Comparison of ENCODE assay signal across 13 cellular contexts in the genomic region with DNA sequence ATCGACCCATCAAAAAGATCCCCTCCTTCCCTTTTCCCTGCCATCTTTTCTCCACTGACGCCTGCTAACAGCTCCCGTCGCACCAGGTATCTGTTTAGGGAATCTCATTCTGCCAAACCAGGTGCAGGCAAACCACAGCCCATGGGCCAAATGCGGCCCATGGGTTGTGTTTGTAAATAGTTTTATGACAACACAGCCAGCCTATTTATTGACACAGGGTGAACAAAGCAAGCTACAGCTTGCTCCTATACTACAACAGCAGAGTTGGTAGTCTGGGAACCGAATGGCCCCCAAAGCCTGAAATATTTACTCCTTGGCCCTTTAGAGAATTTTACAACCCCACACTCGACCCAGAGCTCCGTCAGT. TPM values are rescaled to one million over a fixed set of nuclear protein-coding genes. Genes with fewer than 3 reads are reported as not detected.
A peak's percentile ranks its signal among the peaks of the same experiment; 100 is the strongest.
DNase-seq lines count a peak whose midpoint lies in the region; ATAC-seq and TF ChIP-seq lines count a peak whose summit lies in the region.
"Had no signal": no experiment of that assay in that cellular context is flagged by ENCODE, and none has a peak within 500 bp of the region (broad histone marks: within the 10 kb centered on the region; RNA-seq: fewer than 3 reads in every experiment).

No MANE protein-coding gene starts in this region.

- H3K27me3 Mint-ChIP-seq in dendritic cell treated with granulocyte-macrophage colony-stimulating factor and Interleukin-4, amounts not matched to agents 40 ng/mL and 50 ng/mL, for 4 days = no peaks in the 10 kb centered on the region

- TF ChIP-seq CTCF in cardiac muscle cell (IDR thresholded peaks at IDR 0.05; ENCODE audit: low read depth, low read length) (no peak), heart left ventricle (IDR thresholded peaks at IDR 0.05) (no peak), transverse colon (IDR thresholded peaks at IDR 0.05) (no peak), omental fat pad (IDR thresholded peaks at IDR 0.05) (no peak), gastrocnemius medialis (IDR thresholded peaks at IDR 0.05 in 4 of 5, conservative IDR thresholded peaks at IDR 0.05 in 1 of 5) (no peak)

- DNase-seq in cardiac muscle cell (ENCODE audit: low read depth in 1 of 2, low spot score in 1 of 2) = no peak
- no peak for DNase-seq in heart left ventricle
- peak; percentile 42 to 55 for DNase-seq in NCI-H526 (lab: John Stamatoyannopoulos, UW)
- DNase-seq in transverse colon = no peak
- DNase-seq in omental fat pad (ENCODE audit: low spot score) = no peak
- DNase-seq in gastrocnemius medialis = no peak
- DNase-seq: NCI-H446 treated with DMSO at 0.1 percent for 48 hours, SK-N-SH had no signal

- 65 to 73% (median 69%) methylated on average over 8 of the region's 8 CpGs for WGBS in heart left ventricle, 4 donors
- WGBS in transverse colon (ENCODE audit: low coverage in 1 of 2), 2 donors = 40 to 70% methylated on average over 1 to 8 of the region's 8 CpGs

- peaks cover 35% of the 10 kb centered on the region for H3K4me1 ChIP-seq in cardiac muscle cell (ENCODE audit: low read depth)
- peaks cover 0 to 56% (median 14%) of the 10 kb centered on the region in 12 donors for H3K4me1 ChIP-seq in heart left ventricle
- peaks cover 0 to 7% (median 0%) of the 10 kb centered on the region in 4 donors for H3K4me1 ChIP-seq in transverse colon
- peaks cover 6 to 7% of the 10 kb centered on the region in 2 donors for H3K4me1 ChIP-seq in gastrocnemius medialis

- no peak for TF ChIP-seq POLR2A in heart left ventricle (IDR thresholded peaks at IDR 0.05)
- no peak for TF ChIP-seq POLR2A in transverse colon (IDR thresholded peaks at IDR 0.05)
- TF ChIP-seq POLR2A in gastrocnemius medialis (IDR thresholded peaks at IDR 0.05) = no peak

- H3K27ac ChIP-seq in cardiac muscle cell = peak overlapping the region; percentile 62
- peak overlapping the region in 3 of 12 donors; percentile 12 to 76 (median 13) for H3K27ac ChIP-seq in heart left ventricle
- H3K27ac ChIP-seq in transverse colon = peak overlapping the region in 3 of 4 donors; percentile 7 to 19 (median 13)
- no peak overlapping the region for H3K27ac ChIP-seq in gastrocnemius medialis
- H3K27ac ChIP-seq: thyroid gland had no signal

- H3K27me3 ChIP-seq in cardiac muscle cell (no peaks in the 10 kb centered on the region), heart left ventricle (no peaks in the 10 kb centered on the region), transverse colon (no peaks in the 10 kb centered on the region), gastrocnemius medialis (no peaks in the 10 kb centered on the region)
- H3K27me3 ChIP-seq: thyroid gland had no signal

- TF ChIP-seq EP300 in transverse colon (IDR thresholded peaks at IDR 0.05; ENCODE audit: low read depth) = no peak

- H3K9me3 ChIP-seq in cardiac muscle cell (ENCODE audit: low read depth) (no peaks in the 10 kb centered on the region), heart left ventricle (no peaks in the 10 kb centered on the region), transverse colon (no peaks in the 10 kb centered on the region), gastrocnemius medialis (no peaks in the 10 kb centered on the region)
- H3K9me3 ChIP-seq: SK-N-SH, thyroid gland had no signal

- H3K4me3 Mint-ChIP-seq in dendritic cell treated with granulocyte-macrophage colony-stimulating factor and Interleukin-4, amounts not matched to agents 40 ng/mL and 50 ng/mL, for 4 days = peak overlapping the region; percentile 73

- H3K4me3 ChIP-seq in cardiac muscle cell = no peak overlapping the region
- H3K4me3 ChIP-seq in heart left ventricle = peak overlapping the region in 1 of 12 donors; percentile 40
- H3K4me3 ChIP-seq in transverse colon = no peak overlapping the region
- no peak overlapping the region for H3K4me3 ChIP-seq in gastrocnemius medialis
- H3K4me3 ChIP-seq: thyroid gland had no signal

- peaks cover 43% of the 10 kb centered on the region for H3K36me3 Mint-ChIP-seq in dendritic cell treated with granulocyte-macrophage colony-stimulating factor and Interleukin-4, amounts not matched to agents 40 ng/mL and 50 ng/mL, for 4 days (ENCODE audit: low read depth)

- ATAC-seq in heart left ventricle (no peak), omental fat pad (ENCODE audit: low FRiP score) (no peak), gastrocnemius medialis (no peak), HG03139 (IDR thresholded peaks at IDR 0.05; ENCODE audit: unreplicated experiment) (no peak)
- ATAC-seq: HCT116 had no signal

- intact Hi-C loops in heart left ventricle (cut with DNase I) = no loop called here
- intact Hi-C loops in dendritic cell treated with granulocyte-macrophage colony-stimulating factor and Interleukin-4, amounts not matched to agents 40 ng/mL and 50 ng/mL, for 4 days (cut with micrococcal nuclease) = no loop called here
- intact Hi-C loops in transverse colon (cut with DNase I; ENCODE audit: low total_unique reads) = no loop called here
- intact Hi-C loops in gastrocnemius medialis (cut with DNase I; ENCODE audit: low total_unique reads) = no loop called here

- peak overlapping the region; percentile 91 for H3K27ac Mint-ChIP-seq in dendritic cell treated with granulocyte-macrophage colony-stimulating factor and Interleukin-4, amounts not matched to agents 40 ng/mL and 50 ng/mL, for 4 days

- H3K9me3 Mint-ChIP-seq in dendritic cell treated with granulocyte-macrophage colony-stimulating factor and Interleukin-4, amounts not matched to agents 40 ng/mL and 50 ng/mL, for 4 days = no peaks in the 10 kb centered on the region

- H3K36me3 ChIP-seq in cardiac muscle cell (peaks cover 3% of the 10 kb centered on the region), heart left ventricle (peaks cover 0 to 12% (median 0%) of the 10 kb centered on the region in 9 donors), transverse colon (peaks cover 0 to 6% (median 0%) of the 10 kb centered on the region in 4 donors), gastrocnemius medialis (no peaks in the 10 kb centered on the region)
- H3K36me3 ChIP-seq: thyroid gland had no signal

- H3K4me1 Mint-ChIP-seq in dendritic cell treated with granulocyte-macrophage colony-stimulating factor and Interleukin-4, amounts not matched to agents 40 ng/mL and 50 ng/mL, for 4 days (ENCODE audit: low read depth) = peaks cover 73% of the 10 kb centered on the region

- in situ Hi-C loops in transverse colon (cut with MboI; ENCODE audit: low pct_ligation_motif_present in 1 of 4, low pct_unique_long_range_greater_than_20kb in 1 of 4, low sequenced_read_pairs in 3 of 4) = no loop called here
- in situ Hi-C loops in gastrocnemius medialis (cut with MboI; ENCODE audit: low sequenced_read_pairs in 4 of 4) = no loop called here

RNA-seq across cellular contexts. Expression of a gene that starts 16.4 kb away (rescaled TPM):
- total RNA-seq in cardiac muscle cell = 9.2 and 17.0 TPM in 2 replicates
- polyA plus RNA-seq in cardiac muscle cell = 5.8 and 11.3 TPM in 2 replicates
- total RNA-seq in heart left ventricle = 1 to 10 TPM in 8 of 9 donors, under 1 TPM in 1; 0.83 to 7.6 (median 3.8) TPM
- 1 to 10 TPM in 1 of 2 donors, under 1 TPM in 1; 0.76 to 1.7 TPM for polyA plus RNA-seq in heart left ventricle
- total RNA-seq in transverse colon = 10 to 100 TPM in 3 of 4 donors, 1 to 10 TPM in 1; 5.3 to 22.5 (median 11.5) TPM
- total RNA-seq in omental fat pad = 10 to 100 TPM in 2 of 4 donors, 1 to 10 TPM in 2; 4.1 to 51.5 (median 8.7) TPM
- total RNA-seq in gastrocnemius medialis = 1 to 10 TPM; 1.6 to 3.9 (median 2.8) TPM
- polyA plus RNA-seq: neural cell had no signal

Comparison
In these comparisons a context has a peak if more than half of its experiments do, and no peak if none do; other contexts are left out.
1. DNase-seq: peak in NCI-H526 (2 of 2); none in cardiac muscle cell (0 of 2), heart left ventricle (0 of 5), transverse colon (single experiment), omental fat pad (single experiment) and gastrocnemius medialis (0 of 2).
2. H3K27ac ChIP-seq: peak in cardiac muscle cell (single experiment) and transverse colon (3 of 4); none in gastrocnemius medialis (0 of 4).